In genomic region chr4:149997881-149998421, GRCh38 we compare ENCODE assay signal across 7 cellular contexts.
DNase-seq lines count a peak whose midpoint lies in the region; ATAC-seq lines count a peak whose summit lies in the region.

No MANE protein-coding gene starts in this region.

- intact Hi-C loops in posterior vena cava (cut with DNase I): loop anchor here (5.0 to 10.0 kb wide), 2 partner anchors 244 to 247 kb away; no protein-coding TSS in a partner anchor

- peak; percentile 45 for DNase-seq in astrocyte of the hippocampus (ENCODE audit: low read depth, low spot score)
- DNase-seq in occipital lobe (lab: John Stamatoyannopoulos, UW): peak; percentile 17
- no peak for DNase-seq in NCI-H2081 treated with DMSO at 0.1 percent for 48 hours (lab: John Stamatoyannopoulos, UW)
- no peak for DNase-seq in posterior vena cava (ENCODE audit: low spot score)
- DNase-seq in germinal center (ENCODE audit: low spot score): no peak

- peak; percentile 76 for ATAC-seq in GM18858 (IDR thresholded peaks at IDR 0.05; ENCODE audit: unreplicated experiment)
- peak; percentile 44 for ATAC-seq in HG03159 (IDR thresholded peaks at IDR 0.05; ENCODE audit: unreplicated experiment)

Comparison
In these comparisons a context has a peak if more than half of its experiments do, and no peak if none do; other contexts are left out.
1. DNase-seq: peak in astrocyte of the hippocampus (single experiment) and occipital lobe (single experiment); none in NCI-H2081 treated with DMSO at 0.1 percent for 48 hours (single experiment), posterior vena cava (single experiment) and germinal center (single experiment).